ENCODE assay signal across 18 cellular contexts in genomic region chr11:3964056-3964455, GRCh38.
DNase-seq lines count a peak whose midpoint lies in the region; ATAC-seq, FAIRE-seq and TF ChIP-seq lines count a peak whose summit lies in the region.
"Had no signal": no experiment of that assay in that cellular context is flagged by ENCODE, and none has a peak within 500 bp of the region (broad histone marks: within the 10 kb centered on the region; RNA-seq: fewer than 3 reads in every experiment).

No MANE protein-coding gene starts in this region.

- H2AK5ac ChIP-seq in trophoblast cell (ENCODE audit: low read length), result no peak overlapping the region

- no peaks in the 10 kb centered on the region for H3K9me3 ChIP-seq in CD4-positive, alpha-beta memory T cell (ENCODE audit: control insufficient read depth in 1 of 2, low read length in 2 of 2)
- no peaks in the 10 kb centered on the region for H3K9me3 ChIP-seq in trophoblast cell (ENCODE audit: insufficient read depth, low read depth, low read length)
- H3K9me3 ChIP-seq in T-helper 17 cell (ENCODE audit: control insufficient read depth, low read length, poor library complexity, severe bottlenecking), result no peaks in the 10 kb centered on the region
- H3K9me3 ChIP-seq: SJCRH30 had no signal

- FAIRE-seq in GM12891 (lab: Jason Lieb, UNC), result peak; percentile 5
- FAIRE-seq: H1 had no signal

- H3K23ac ChIP-seq in trophoblast cell (ENCODE audit: low read length), result peak overlapping the region; percentile 93

- H3K4me3 ChIP-seq in CD4-positive, alpha-beta memory T cell (ENCODE audit: low read length in 2 of 2), result no peak overlapping the region
- H3K4me3 ChIP-seq in choroid plexus epithelial cell (ENCODE audit: low read depth, low read length) (no peak overlapping the region), trophoblast cell (ENCODE audit: low read depth, low read length) (no peak overlapping the region)
- H3K4me3 ChIP-seq: PC-9, SJCRH30 had no signal

- H3K27ac ChIP-seq in CD4-positive, alpha-beta memory T cell (ENCODE audit: low read depth, low read length), result no peak overlapping the region
- H3K27ac ChIP-seq in trophoblast cell (ENCODE audit: low read depth, low read length), result no peak overlapping the region
- H3K27ac ChIP-seq: PC-9, SJCRH30 had no signal

- H3K14ac ChIP-seq in trophoblast cell (ENCODE audit: low read length), result no peak overlapping the region

- no peak for TF ChIP-seq POLR2A in GM12891 (IDR thresholded peaks at IDR 0.05; ENCODE audit: low read depth, low read length)

- no peak for DNase-seq in CD4-positive, alpha-beta memory T cell
- DNase-seq in GM12891 (ENCODE audit: insufficient read length, low spot score) (no peak), choroid plexus epithelial cell (ENCODE audit: low read depth) (peak; percentile 36), trophoblast cell (peak in 1 of 2 donors; percentile 51), T-helper 17 cell (no peak), inferior parietal cortex (ENCODE audit: extremely low spot score) (no peak)
- DNase-seq: AML-193, Calu3, DMS79, KBM-7, NCI-H1417 treated with DMSO at 0.1 percent for 48 hours, NCI-H2029, NCI-H748 treated with DMSO at 0.1 percent for 48 hours, PC-9 had no signal

- CTCF ChIA-PET in CD4-positive, alpha-beta memory T cell (lab: Charles Lee; ENCODE audit: partially characterized antibody), result interaction anchor here (0.6 kb wide), 1 partner anchor 32 kb away, joined by 3 read pairs; no protein-coding TSS in a partner anchor

- H2BK5ac ChIP-seq in trophoblast cell (ENCODE audit: low read depth, low read length, poor library complexity), result no peak overlapping the region

- H4K8ac ChIP-seq in trophoblast cell (ENCODE audit: low read depth, low read length), result no peak overlapping the region

- no peak overlapping the region for H3K9ac ChIP-seq in trophoblast cell (ENCODE audit: low read length)

- POLR2A ChIA-PET in CD4-positive, alpha-beta memory T cell (lab: Charles Lee; ENCODE audit: partially characterized antibody), result no interaction called here

- no peak overlapping the region for H3K4me3 Mint-ChIP-seq in CD4-positive, alpha-beta memory T cell
- H3K4me3 Mint-ChIP-seq in T-helper 17 cell, result no peak overlapping the region
- H3K4me3 Mint-ChIP-seq: CD14-positive monocyte had no signal

- no peak overlapping the region for H2BK120ac ChIP-seq in trophoblast cell (ENCODE audit: insufficient read depth, low read length, poor library complexity)

- no peak overlapping the region for H2BK12ac ChIP-seq in trophoblast cell (ENCODE audit: low read length)

- H4K12ac ChIP-seq in trophoblast cell (ENCODE audit: low read depth, low read length), result no peak overlapping the region

- no peak overlapping the region for H3K4ac ChIP-seq in trophoblast cell (ENCODE audit: low read depth, low read length)

- no peaks in the 10 kb centered on the region for H3K79me2 ChIP-seq in trophoblast cell (ENCODE audit: control insufficient read depth, insufficient read depth, low read length, poor library complexity)

- H3K27me3 Mint-ChIP-seq in CD4-positive, alpha-beta memory T cell, result no peaks in the 10 kb centered on the region
- no peaks in the 10 kb centered on the region for H3K27me3 Mint-ChIP-seq in T-helper 17 cell

- no peak for TF ChIP-seq CTCF in choroid plexus epithelial cell (conservative IDR thresholded peaks at IDR 0.05; ENCODE audit: low read depth, low read length)

- no peak overlapping the region for H3K18ac ChIP-seq in trophoblast cell (ENCODE audit: low read length)

- peaks cover 59 to 89% (median 73%) of the 10 kb centered on the region in 4 donors for H3K4me1 Mint-ChIP-seq in CD4-positive, alpha-beta memory T cell
- H3K4me1 Mint-ChIP-seq in T-helper 17 cell, result peaks cover 43% of the 10 kb centered on the region

- H3K79me1 ChIP-seq in trophoblast cell (ENCODE audit: low read length), result no peaks in the 10 kb centered on the region

- H3K36me3 ChIP-seq in CD4-positive, alpha-beta memory T cell (ENCODE audit: insufficient read depth, low read length), result peaks cover 9% of the 10 kb centered on the region
- H3K36me3 ChIP-seq in trophoblast cell (ENCODE audit: control insufficient read depth in 1 of 2, insufficient read depth in 2 of 2, low read length in 2 of 2), result no peaks in the 10 kb centered on the region
- H3K36me3 ChIP-seq: SJCRH30 had no signal

- ATAC-seq in T-helper 17 cell, result no peak
- no peak for ATAC-seq in GM21825 (IDR thresholded peaks at IDR 0.05; ENCODE audit: unreplicated experiment)

- H3K27ac Mint-ChIP-seq in CD4-positive, alpha-beta memory T cell, result peak overlapping the region in 5 of 7 donors; percentile 10 to 78 (median 22)
- no peak overlapping the region for H3K27ac Mint-ChIP-seq in T-helper 17 cell
- H3K27ac Mint-ChIP-seq: CD14-positive monocyte had no signal

- no peaks in the 10 kb centered on the region for H3K9me3 Mint-ChIP-seq in CD4-positive, alpha-beta memory T cell
- H3K9me3 Mint-ChIP-seq: CD14-positive monocyte had no signal

- H2AFZ ChIP-seq in trophoblast cell (ENCODE audit: insufficient read depth, low read length, poor library complexity), result no peak overlapping the region
- H2AFZ ChIP-seq: PC-9 had no signal

- H3K4me2 ChIP-seq in trophoblast cell (ENCODE audit: low read length), result no peak overlapping the region
- H3K4me2 ChIP-seq: PC-9 had no signal

- intact Hi-C loops in CD4-positive, alpha-beta memory T cell (cut with micrococcal nuclease), result no loop called here

- no peak overlapping the region for H4K91ac ChIP-seq in trophoblast cell (ENCODE audit: low read depth, low read length)

- H3K36me3 Mint-ChIP-seq in CD4-positive, alpha-beta memory T cell, result peaks cover 16 to 17% of the 10 kb centered on the region in 2 donors
- H3K36me3 Mint-ChIP-seq in T-helper 17 cell (ENCODE audit: low read depth), result peaks cover 4% of the 10 kb centered on the region

- H3K4me1 ChIP-seq in CD4-positive, alpha-beta memory T cell (ENCODE audit: insufficient read depth, low read length), result peaks cover 63% of the 10 kb centered on the region
- no peaks in the 10 kb centered on the region for H3K4me1 ChIP-seq in trophoblast cell (ENCODE audit: control insufficient read depth in 1 of 2, insufficient read depth in 2 of 2, low read length in 2 of 2)

- no peaks in the 10 kb centered on the region for H3K27me3 ChIP-seq in CD4-positive, alpha-beta memory T cell (ENCODE audit: insufficient read depth, low read length)
- no peaks in the 10 kb centered on the region for H3K27me3 ChIP-seq in trophoblast cell (ENCODE audit: insufficient read depth, low read length)
- H3K27me3 ChIP-seq: SJCRH30 had no signal

- WGBS in trophoblast cell (ENCODE audit: extremely low coverage, insufficient coverage, insufficient read length), result no CpG with 5 or more reads among the region's 2 CpGs

TF ChIP-seq in GM12891, 5 proteins besides CTCF, POLR2A, EP300 and RAD21:
- TF ChIP-seq SPI1 (IDR thresholded peaks at IDR 0.05; ENCODE audit: low read depth, low read length) (no peak), TAF1 (IDR thresholded peaks at IDR 0.05; ENCODE audit: low read depth, low read length) (no peak), POU2F2 (IDR thresholded peaks at IDR 0.05; ENCODE audit: low read depth, low read length) (no peak), POLR2AphosphoS5 (IDR thresholded peaks at IDR 0.05; ENCODE audit: low read depth, low read length) (no peak), PAX5 (IDR thresholded peaks at IDR 0.05; ENCODE audit: insufficient read depth, low read length, severe bottlenecking) (no peak)
